In genomic region chr3:191737742-191738141, GRCh38 we compare ENCODE assay signal across 32 cellular contexts.
"Had no signal": no experiment of that assay in that cellular context is flagged by ENCODE, and none has a peak within 500 bp of the region (broad histone marks: within the 10 kb centered on the region; RNA-seq: fewer than 3 reads in every experiment).

No MANE protein-coding gene starts in this region.

- H3K27me3 ChIP-seq: adrenal gland, ascending aorta, body of pancreas, brain microvascular endothelial cell, breast epithelium, cardiac muscle cell had no signal

- H3K36me3 ChIP-seq: adrenal gland, ascending aorta, brain microvascular endothelial cell, breast epithelium, cardiac muscle cell had no signal

- H3K4me3 ChIP-seq: adrenal gland, ascending aorta, body of pancreas, breast epithelium, cardiac muscle cell had no signal

- H3K27ac ChIP-seq: adrenal gland, ascending aorta, body of pancreas, brain microvascular endothelial cell, breast epithelium, cardiac muscle cell had no signal

- ATAC-seq: activated naive CD4-positive, alpha-beta T cell treated with anti-CD3 and anti-CD28 coated beads, Interleukin-2, amount 50 U/mL, for 72 hours; activated naive CD8-positive, alpha-beta T cell treated with anti-CD3 and anti-CD28 coated beads, Interleukin-2, amount 50 U/mL, for 24 hours; activated T-cell treated with anti-CD3 and anti-CD28 coated beads, Interleukin-2, amount 50 U/mL, for 4 hours; activated T-cell treated with anti-CD3 and anti-CD28 coated beads, Interleukin-2, amount 50 U/mL, for 72 hours; activated T-helper 17 cell treated with anti-CD3 and anti-CD28 coated beads, Interleukin-2, amount 50 U/mL, for 72 hours; body of pancreas had no signal

- H3K4me1 ChIP-seq: adrenal gland, ascending aorta, breast epithelium had no signal

- H3K9me3 ChIP-seq: adrenal gland, ascending aorta, body of pancreas had no signal

- DNase-seq: activated effector memory CD4-positive, alpha-beta T cell treated with anti-CD3 and anti-CD28 coated beads, Interleukin-2, amount 50 U/mL, for 16 hours; activated effector memory CD4-positive, alpha-beta T cell treated with Interleukin-2 at 50 U/mL for 16 hours; activated gamma-delta T cell; activated gamma-delta T cell treated with Interleukin-2 at 50 U/mL for 16 hours; activated naive CD4-positive, alpha-beta T cell; activated naive CD4-positive, alpha-beta T cell treated with anti-CD3 and anti-CD28 coated beads for 36 hours; activated naive CD4-positive, alpha-beta T cell treated with anti-CD3 and anti-CD28 coated beads, Interleukin-2, amount 10 ng/mL, durations not matched to agents 7 days and 5 days; activated naive CD4-positive, alpha-beta T cell treated with anti-CD3 and anti-CD28 coated beads, Interleukin-2, amount 50 U/mL, for 16 hours; activated naive CD4-positive, alpha-beta T cell treated with Interleukin-2 at 50 U/mL for 16 hours; activated naive CD8-positive, alpha-beta T cell treated with anti-CD3 and anti-CD28 coated beads for 36 hours; activated naive CD8-positive, alpha-beta T cell treated with anti-CD3 and anti-CD28 coated beads, Interleukin-2, amount 10 ng/mL, durations not matched to agents 7 days and 5 days; activated naive CD8-positive, alpha-beta T cell treated with anti-CD3 and anti-CD28 coated beads, Interleukin-2, amount 50 U/mL, for 24 hours; activated T-cell treated with anti-CD3 and anti-CD28 coated beads, Interleukin-2, amount 50 U/mL, for 1 hour; activated T-cell treated with anti-CD3 and anti-CD28 coated beads, Interleukin-2, amount 50 U/mL, for 24 hours; activated T-cell treated with anti-CD3 and anti-CD28 coated beads, Interleukin-2, amount 50 U/mL, for 4 hours; activated T-cell treated with anti-CD3 and anti-CD28 coated beads, Interleukin-2, amount 50 U/mL, for 48 hours; activated T-cell treated with anti-CD3 and anti-CD28 coated beads, Interleukin-2, amount 50 U/mL, for 72 hours; adrenal gland; amniotic stem cell; amygdala; anterior cingulate cortex; aorta; body of pancreas; brain microvascular endothelial cell; caudate nucleus; central memory CD4-positive, alpha-beta T cell; cerebellar nuclear complex had no signal
